Comparison of ENCODE assay signal across 23 cellular contexts in the genomic region with DNA sequence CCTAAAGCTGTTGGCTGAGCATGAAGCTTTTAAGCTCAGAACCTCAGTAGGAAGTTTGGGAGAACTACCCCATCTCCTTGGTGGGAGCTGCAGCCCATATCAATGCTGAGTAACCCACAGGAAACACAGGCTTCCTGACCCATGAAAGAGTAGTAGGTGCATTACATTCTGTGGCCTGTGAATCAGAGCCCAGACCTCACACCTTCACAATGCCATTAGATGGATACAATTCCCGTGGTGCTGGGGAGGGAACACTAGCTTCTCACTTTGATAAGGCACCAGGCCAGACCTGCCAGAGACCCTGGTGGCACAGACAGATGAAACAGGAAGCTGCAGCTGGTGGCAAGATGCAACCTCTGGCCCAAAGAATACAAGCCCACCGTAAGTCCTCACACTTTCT.
"Had no signal": no experiment of that assay in that cellular context is flagged by ENCODE, and none has a peak within 500 bp of the region (broad histone marks: within the 10 kb centered on the region; RNA-seq: fewer than 3 reads in every experiment).

No MANE protein-coding gene starts in this region.

- DNase-seq: colonic mucosa; effector CD8-positive, alpha-beta T cell; endodermal cell; erythroblast; gastrocnemius medialis; left cardiac atrium; left lung; mammary epithelial cell; natural killer cell; pancreas; retina; right lobe of liver; small intestine; stimulated activated CD4-positive, alpha-beta T cell treated with anti-CD3 and anti-CD28 coated beads, Interleukin-15, amount 100 ng/mL, for 24 hours; stimulated activated CD4-positive, alpha-beta T cell treated with anti-CD3 and anti-CD28 coated beads, Interleukin-2, amount 100 ng/mL, for 48 hours; stimulated activated naive B cell treated with anti-CD40 and anti-IgM and Interleukin-4, amounts not matched to agents 10 μg/mL and 1 μg/mL and 100 μg/mL, for 72 hours; transverse colon; upper lobe of right lung; uterus had no signal

- H3K4me1 Mint-ChIP-seq: natural killer cell; neural crest cell; stimulated activated naive B cell treated with anti-CD40 and anti-IgM and Interleukin-4, amounts not matched to agents 10 μg/mL and 1 μg/mL and 100 μg/mL, for 72 hours had no signal

- H3K27me3 ChIP-seq: colonic mucosa, gastrocnemius medialis, neutrophil, pancreas, right lobe of liver had no signal

- H3K36me3 Mint-ChIP-seq: natural killer cell; stimulated activated naive B cell treated with anti-CD40 and anti-IgM and Interleukin-4, amounts not matched to agents 10 μg/mL and 1 μg/mL and 100 μg/mL, for 72 hours had no signal

- H3K27me3 Mint-ChIP-seq: dendritic cell treated with granulocyte-macrophage colony-stimulating factor and Interleukin-4, amounts not matched to agents 40 ng/mL and 50 ng/mL, for 4 days had no signal

- H3K36me3 ChIP-seq: colonic mucosa, gastrocnemius medialis, left lung, neutrophil, pancreas, right lobe of liver, transverse colon, upper lobe of right lung, uterus had no signal

- H3K9me3 ChIP-seq: colonic mucosa, gastrocnemius medialis, left lung, neutrophil, pancreas, right lobe of liver, transverse colon, upper lobe of right lung, uterus had no signal

- H3K4me1 ChIP-seq: colonic mucosa, gastrocnemius medialis, left lung, pancreas, right lobe of liver, upper lobe of right lung, uterus had no signal

- H3K9me3 Mint-ChIP-seq: dendritic cell treated with granulocyte-macrophage colony-stimulating factor and Interleukin-4, amounts not matched to agents 40 ng/mL and 50 ng/mL, for 4 days had no signal

- H3K4me3 ChIP-seq: colonic mucosa, gastrocnemius medialis, left lung, pancreas, right lobe of liver, transverse colon, upper lobe of right lung, uterus had no signal

- H3K27ac ChIP-seq: colonic mucosa, gastrocnemius medialis, left lung, neutrophil, pancreas, right lobe of liver, transverse colon, upper lobe of right lung, uterus had no signal

- H3K4me3 Mint-ChIP-seq: dendritic cell treated with granulocyte-macrophage colony-stimulating factor and Interleukin-4, amounts not matched to agents 40 ng/mL and 50 ng/mL, for 4 days; endodermal cell; natural killer cell; neural crest cell; stimulated activated naive B cell treated with anti-CD40 and anti-IgM and Interleukin-4, amounts not matched to agents 10 μg/mL and 1 μg/mL and 100 μg/mL, for 72 hours; stimulated activated naive CD8-positive, alpha-beta T cell treated with anti-CD3 and anti-CD28 coated beads, Interleukin-15, Interleukin-2, amounts not matched to agents 100 ng/mL and 50 ng/mL, for 24 hours had no signal

- H3K27ac Mint-ChIP-seq: dendritic cell treated with granulocyte-macrophage colony-stimulating factor and Interleukin-4, amounts not matched to agents 40 ng/mL and 50 ng/mL, for 4 days; endodermal cell; natural killer cell; stimulated activated naive B cell treated with anti-CD40 and anti-IgM and Interleukin-4, amounts not matched to agents 10 μg/mL and 1 μg/mL and 100 μg/mL, for 72 hours; stimulated activated naive CD8-positive, alpha-beta T cell treated with anti-CD3 and anti-CD28 coated beads, Interleukin-15, Interleukin-2, amounts not matched to agents 100 ng/mL and 50 ng/mL, for 24 hours had no signal
